ENCODE assay signal across 18 cellular contexts in genomic region chr2:61109291-61109690, GRCh38.
"Had no signal": no experiment of that assay in that cellular context is flagged by ENCODE, and none has a peak within 500 bp of the region (broad histone marks: within the 10 kb centered on the region; RNA-seq: fewer than 3 reads in every experiment).

No MANE protein-coding gene starts in this region.

- DNase-seq: activated CD4-positive, alpha-beta T cell treated with anti-CD3 and anti-CD28 coated beads, Interleukin-2, amount 10 ng/mL, durations not matched to agents 24 days and 14 days; activated CD8-positive, alpha-beta T cell treated with anti-CD3 and anti-CD28 coated beads for 36 hours; activated effector memory CD4-positive, alpha-beta T cell treated with Interleukin-2 at 50 U/mL for 16 hours; activated naive CD4-positive, alpha-beta T cell treated with anti-CD3 and anti-CD28 coated beads, Interleukin-2, amount 50 U/mL, for 16 hours; activated T-cell treated with anti-CD3 and anti-CD28 coated beads, Interleukin-2, amount 50 U/mL, for 4 hours; effector CD8-positive, alpha-beta T cell; esophagus squamous epithelium; glutamatergic neuron; hypothalamus; nephron progenitor cell; occipital lobe had no signal

- H3K27ac Mint-ChIP-seq: activated CD4-positive, alpha-beta T cell treated with anti-CD3 and anti-CD28 coated beads, Interleukin-2, amount 10 ng/mL, durations not matched to agents 24 days and 14 days; activated CD8-positive, alpha-beta T cell treated with anti-CD3 and anti-CD28 coated beads for 36 hours; dendritic cell treated with granulocyte-macrophage colony-stimulating factor and Interleukin-4, amounts not matched to agents 40 ng/mL and 50 ng/mL, for 4 days; nephron progenitor cell; stimulated activated naive CD8-positive, alpha-beta T cell treated with anti-CD3 and anti-CD28 coated beads, Interleukin-15, Interleukin-2, amounts not matched to agents 100 ng/mL and 50 ng/mL, for 24 hours; T-helper 1 cell treated with Interleukin-12 subunit alpha and Interleukin-12 subunit beta and Interleukin-4 antibody, amounts not matched to agents 30 μg/mL and 1 μg/mL, for 36 hours had no signal

- H3K4me3 ChIP-seq: esophagus squamous epithelium, tibial nerve had no signal

- H3K4me1 ChIP-seq: esophagus squamous epithelium, tibial nerve had no signal

- H3K9me3 ChIP-seq: esophagus squamous epithelium, tibial nerve had no signal

- FAIRE-seq: astrocyte, keratinocyte, urothelium cell line had no signal

- ATAC-seq: activated CD8-positive, alpha-beta T cell treated with anti-CD3 and anti-CD28 coated beads for 36 hours; activated T-cell treated with anti-CD3 and anti-CD28 coated beads, Interleukin-2, amount 50 U/mL, for 4 hours had no signal

- H3K9me3 Mint-ChIP-seq: activated CD8-positive, alpha-beta T cell treated with anti-CD3 and anti-CD28 coated beads for 36 hours; dendritic cell treated with granulocyte-macrophage colony-stimulating factor and Interleukin-4, amounts not matched to agents 40 ng/mL and 50 ng/mL, for 4 days had no signal

- H3K4me3 Mint-ChIP-seq: activated CD4-positive, alpha-beta T cell treated with anti-CD3 and anti-CD28 coated beads, Interleukin-2, amount 10 ng/mL, durations not matched to agents 24 days and 14 days; activated CD8-positive, alpha-beta T cell treated with anti-CD3 and anti-CD28 coated beads for 36 hours; activated T-cell treated with anti-CD3 and anti-CD28 coated beads, Interleukin-2, amount 50 U/mL, for 4 hours; dendritic cell treated with granulocyte-macrophage colony-stimulating factor and Interleukin-4, amounts not matched to agents 40 ng/mL and 50 ng/mL, for 4 days; nephron progenitor cell; stimulated activated naive CD8-positive, alpha-beta T cell treated with anti-CD3 and anti-CD28 coated beads, Interleukin-15, Interleukin-2, amounts not matched to agents 100 ng/mL and 50 ng/mL, for 24 hours; T-helper 1 cell treated with Interleukin-12 subunit alpha and Interleukin-12 subunit beta and Interleukin-4 antibody, amounts not matched to agents 30 μg/mL and 1 μg/mL, for 36 hours had no signal

- H3K27me3 ChIP-seq: esophagus squamous epithelium, tibial nerve had no signal

- H3K4me1 Mint-ChIP-seq: activated CD4-positive, alpha-beta T cell treated with anti-CD3 and anti-CD28 coated beads, Interleukin-2, amount 10 ng/mL, durations not matched to agents 24 days and 14 days; nephron progenitor cell had no signal

- H3K27me3 Mint-ChIP-seq: activated CD4-positive, alpha-beta T cell treated with anti-CD3 and anti-CD28 coated beads, Interleukin-2, amount 10 ng/mL, durations not matched to agents 24 days and 14 days; activated CD8-positive, alpha-beta T cell treated with anti-CD3 and anti-CD28 coated beads for 36 hours; dendritic cell treated with granulocyte-macrophage colony-stimulating factor and Interleukin-4, amounts not matched to agents 40 ng/mL and 50 ng/mL, for 4 days; stimulated activated naive CD8-positive, alpha-beta T cell treated with anti-CD3 and anti-CD28 coated beads, Interleukin-15, Interleukin-2, amounts not matched to agents 100 ng/mL and 50 ng/mL, for 24 hours had no signal

- H3K27ac ChIP-seq: esophagus squamous epithelium, tibial nerve had no signal
